Comparison of ENCODE assay signal across 8 cellular contexts in the genomic region with DNA sequence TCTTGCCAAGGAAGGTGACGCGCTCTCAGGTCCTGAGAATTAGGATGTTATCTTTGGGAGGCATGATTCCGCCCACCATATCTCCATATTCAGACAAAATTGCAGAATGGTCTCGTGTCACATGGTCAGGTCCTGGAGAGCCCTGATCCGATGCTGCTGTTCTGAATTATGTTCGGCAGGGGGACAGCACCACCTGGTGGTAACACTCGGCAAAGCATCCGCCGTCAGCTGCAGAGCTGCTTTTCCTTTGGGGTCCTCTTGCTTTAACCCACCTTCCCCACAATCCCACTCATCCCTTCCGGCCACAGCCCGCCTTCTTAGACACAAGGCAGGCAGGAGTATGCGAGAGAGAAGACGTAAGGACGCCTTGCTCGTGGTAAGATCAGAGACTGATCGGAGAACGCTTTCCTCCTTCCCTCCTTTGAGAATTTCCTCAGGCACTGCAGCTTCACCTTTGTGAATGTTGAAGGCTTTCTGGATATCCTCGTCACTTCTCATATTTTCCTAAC.
A peak's percentile ranks its signal among the peaks of the same experiment; 100 is the strongest.
DNase-seq lines count a peak whose midpoint lies in the region; ATAC-seq and TF ChIP-seq lines count a peak whose summit lies in the region.

No MANE protein-coding gene starts in this region.

- peak; percentile 97 for TF ChIP-seq CTCF in LNCAP (IDR thresholded peaks at IDR 0.05)
- peak; percentile 94 to 97 for TF ChIP-seq CTCF in right atrium auricular region (IDR thresholded peaks at IDR 0.05)

- no peaks in the 10 kb centered on the region for H3K36me3 ChIP-seq in adipocyte (ENCODE audit: control insufficient read depth, insufficient read depth, low read length, severe bottlenecking)
- H3K36me3 ChIP-seq in right atrium auricular region: no peaks in the 10 kb centered on the region

- H3K4me1 ChIP-seq in adipocyte (ENCODE audit: control insufficient read depth, insufficient read depth, low read length) (no peaks in the 10 kb centered on the region), right atrium auricular region (peaks cover 0 to 8% of the 10 kb centered on the region in 2 donors)

- no peak overlapping the region for H3K9ac ChIP-seq in adipocyte (ENCODE audit: low read length)

- no peak overlapping the region for H3K27ac ChIP-seq in right atrium auricular region

- peak; percentile 63 for ATAC-seq in GM21737 (IDR thresholded peaks at IDR 0.05; ENCODE audit: unreplicated experiment)

- H3K9me3 ChIP-seq in adipocyte (ENCODE audit: control insufficient read depth, low read length) (no peaks in the 10 kb centered on the region), right atrium auricular region (no peaks in the 10 kb centered on the region)

- peaks cover 18% of the 10 kb centered on the region for H3K27me3 ChIP-seq in adipocyte (replicated peaks; ENCODE audit: control insufficient read depth, insufficient read depth, low read length)
- H3K27me3 ChIP-seq in right atrium auricular region: no peaks in the 10 kb centered on the region

- DNase-seq in EH (ENCODE audit: low read depth): peak; percentile 23
- peak; percentile 28 for DNase-seq in T follicular helper cell (ENCODE audit: low read depth)
- peak; percentile 78 for DNase-seq in adipocyte (ENCODE audit: low read depth)
- peak; percentile 79 for DNase-seq in right atrium auricular region (ENCODE audit: low spot score)
- peak; percentile 89 for DNase-seq in retina
- no peak for DNase-seq in DMS79 (lab: John Stamatoyannopoulos, UW)

- peak overlapping the region; percentile 55 for H3K4me3 ChIP-seq in adipocyte (ENCODE audit: low read length)
- H3K4me3 ChIP-seq in right atrium auricular region: no peak overlapping the region
